ENCODE assay signal across 8 cellular contexts in the genomic region with DNA sequence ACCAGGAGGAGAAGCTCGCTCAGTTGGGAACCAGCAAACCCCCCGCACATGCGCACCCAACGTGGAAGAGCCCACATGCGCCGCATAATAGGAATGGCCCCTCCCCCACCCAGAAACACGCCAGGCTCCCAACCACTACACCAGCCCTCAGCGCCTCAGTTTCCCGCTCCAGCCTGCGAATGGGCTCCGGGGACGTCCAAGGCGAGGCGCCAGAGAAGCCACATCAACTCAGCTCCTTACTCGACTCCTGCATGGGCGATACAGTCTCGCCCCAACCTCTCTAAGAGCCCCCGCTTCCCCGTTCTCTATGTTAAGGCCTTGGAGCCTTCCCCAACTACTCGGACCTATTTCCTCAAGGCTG. TPM values are rescaled to one million over a fixed set of nuclear protein-coding genes. Genes with fewer than 3 reads are reported as not detected.
A peak's percentile ranks its signal among the peaks of the same experiment; 100 is the strongest.
DNase-seq lines count a peak whose midpoint lies in the region; ATAC-seq, FAIRE-seq and TF ChIP-seq lines count a peak whose summit lies in the region.

No MANE protein-coding gene starts in this region.

- TF ChIP-seq CTCF in H1 (IDR thresholded peaks at IDR 0.05; ENCODE audit: control extremely low read depth in 1 of 3, insufficient read depth in 1 of 3, low read depth in 1 of 3, low read length in 3 of 3) (no peak), mesothelial cell of epicardium (IDR thresholded peaks at IDR 0.05; ENCODE audit: unreplicated experiment) (no peak), GM13977 (IDR thresholded peaks at IDR 0.05; ENCODE audit: extremely low read depth, insufficient read depth, missing control alignments) (no peak)

- H4K91ac ChIP-seq in H1 (replicated peaks; ENCODE audit: insufficient read length, low read length): peak overlapping the region; percentile 98

- TF ChIP-seq RAD21 in H1 (IDR thresholded peaks at IDR 0.05 in 1 of 2, conservative IDR thresholded peaks at IDR 0.05 in 1 of 2; ENCODE audit: low read depth in 2 of 2, low read length in 2 of 2): no peak

- no peak overlapping the region for H3K23ac ChIP-seq in H1 (ENCODE audit: insufficient read length)

- H2BK12ac ChIP-seq in H1 (ENCODE audit: low read depth, low read length): peak overlapping the region; percentile 84; the same call in 1 of the 2 replicates

- ATAC-seq in HG02973 (IDR thresholded peaks at IDR 0.05; ENCODE audit: unreplicated experiment): peak; percentile 7

- H3K4me3 ChIP-seq in H1 (ENCODE audit: extremely low read depth in 1 of 4, insufficient read depth in 2 of 4, low read depth in 3 of 4, low read length in 4 of 4): peak overlapping the region; percentile 87 to 98 (median 94)

- FAIRE-seq in H1 (lab: Jason Lieb, UNC): no peak

- peak overlapping the region; percentile 99 for H3K4me3 Mint-ChIP-seq in activated CD4-positive, alpha-beta memory T cell treated with anti-CD3 and anti-CD28 coated beads, Interleukin-2, amount 10 ng/mL, durations not matched to agents 7 days and 5 days
- H3K4me3 Mint-ChIP-seq in mesothelial cell of epicardium: peak overlapping the region; percentile 98

- H3K18ac ChIP-seq in H1 (ENCODE audit: extremely low read depth, low read length): peak overlapping the region; percentile 99

- H4K5ac ChIP-seq in H1 (ENCODE audit: insufficient read length, low read depth, low read length): peak overlapping the region; percentile 97

- DNase-seq in EL: peak; percentile 74
- DNase-seq in NCI-H748 (lab: John Stamatoyannopoulos, UW; ENCODE audit: unreplicated experiment): peak; percentile 82
- DNase-seq in activated CD4-positive, alpha-beta memory T cell treated with anti-CD3 and anti-CD28 coated beads, Interleukin-2, amount 10 ng/mL, durations not matched to agents 7 days and 5 days: peak; percentile 55
- peak in 1 of 2 experiments; percentile 60 for DNase-seq in H1 (ENCODE audit: low read depth in 1 of 2, low spot score in 2 of 2)
- peak; percentile 76 to 80 for DNase-seq in mesothelial cell of epicardium (ENCODE audit: low spot score in 2 of 2, unreplicated experiment in 2 of 2)
- DNase-seq in stimulated activated CD8-positive, alpha-beta memory T cell treated with anti-CD3 and anti-CD28 coated beads, Interleukin-4, amount 100 ng/mL, for 4 hours (ENCODE audit: low read depth in 2 of 2, low spot score in 1 of 2): peak; percentile 39 to 46
- DNase-seq in GM13977 (ENCODE audit: low spot score): no peak

- H3K14ac ChIP-seq in H1 (ENCODE audit: insufficient read length): peak overlapping the region; percentile 33

- peak overlapping the region; percentile 82 for H2AK5ac ChIP-seq in H1 (ENCODE audit: low read depth, low read length)

- no peak overlapping the region for H2AFZ ChIP-seq in H1 (ENCODE audit: low read length)

- peak overlapping the region; percentile 99 for H2BK5ac ChIP-seq in H1 (ENCODE audit: low read depth, low read length)

- H3K4me2 ChIP-seq in H1 (ENCODE audit: insufficient read depth in 1 of 2, low read depth in 2 of 2, low read length in 2 of 2): peak overlapping the region; percentile 87 to 94

- peaks cover 61% of the 10 kb centered on the region for H3K4me1 Mint-ChIP-seq in activated CD4-positive, alpha-beta memory T cell treated with anti-CD3 and anti-CD28 coated beads, Interleukin-2, amount 10 ng/mL, durations not matched to agents 7 days and 5 days
- peaks cover 48% of the 10 kb centered on the region for H3K4me1 Mint-ChIP-seq in mesothelial cell of epicardium

- H3K4ac ChIP-seq in H1 (replicated peaks; ENCODE audit: insufficient read length, low read depth, low read length): peak overlapping the region; percentile 88

- H2BK15ac ChIP-seq in H1 (ENCODE audit: low read length): no peak overlapping the region; the same call in 1 of the 2 replicates

- no peaks in the 10 kb centered on the region for H3K27me3 Mint-ChIP-seq in activated CD4-positive, alpha-beta memory T cell treated with anti-CD3 and anti-CD28 coated beads, Interleukin-2, amount 10 ng/mL, durations not matched to agents 7 days and 5 days
- no peaks in the 10 kb centered on the region for H3K27me3 Mint-ChIP-seq in mesothelial cell of epicardium (ENCODE audit: low read depth)

- H3K27ac ChIP-seq in H1 (ENCODE audit: low read depth, low read length): peak overlapping the region; percentile 100

- H3K36me3 Mint-ChIP-seq in activated CD4-positive, alpha-beta memory T cell treated with anti-CD3 and anti-CD28 coated beads, Interleukin-2, amount 10 ng/mL, durations not matched to agents 7 days and 5 days (ENCODE audit: low read depth): peaks cover 64% of the 10 kb centered on the region
- H3K36me3 Mint-ChIP-seq in mesothelial cell of epicardium: peaks cover 26% of the 10 kb centered on the region

- TF ChIP-seq POLR2A in H1 (IDR thresholded peaks at IDR 0.05; ENCODE audit: control extremely low read depth in 1 of 2, low read depth in 2 of 2, low read length in 2 of 2): no peak

- peak overlapping the region; percentile 99 for H3K27ac Mint-ChIP-seq in activated CD4-positive, alpha-beta memory T cell treated with anti-CD3 and anti-CD28 coated beads, Interleukin-2, amount 10 ng/mL, durations not matched to agents 7 days and 5 days
- peak overlapping the region; percentile 100 for H3K27ac Mint-ChIP-seq in mesothelial cell of epicardium

- no peaks in the 10 kb centered on the region for H3K9me3 ChIP-seq in H1 (ENCODE audit: insufficient read depth in 2 of 2, low read depth in 1 of 2, low read length in 1 of 2)

- no peaks in the 10 kb centered on the region for H3K9me3 Mint-ChIP-seq in activated CD4-positive, alpha-beta memory T cell treated with anti-CD3 and anti-CD28 coated beads, Interleukin-2, amount 10 ng/mL, durations not matched to agents 7 days and 5 days
- no peaks in the 10 kb centered on the region for H3K9me3 Mint-ChIP-seq in mesothelial cell of epicardium

- H3K23me2 ChIP-seq in H1 (ENCODE audit: low read depth, low read length): peaks cover 12% of the 10 kb centered on the region

- H4K8ac ChIP-seq in H1 (ENCODE audit: extremely low read depth, insufficient read depth, low read length): peak overlapping the region; percentile 100

- H3K36me3 ChIP-seq in H1 (ENCODE audit: control insufficient read depth in 2 of 4, insufficient read depth in 4 of 4, low read length in 3 of 4): peaks cover 13 to 45% (median 32%) of the 10 kb centered on the region in 4 experiments

- CTCF ChIA-PET in activated CD4-positive, alpha-beta memory T cell treated with anti-CD3 and anti-CD28 coated beads, Interleukin-2, amount 10 ng/mL, durations not matched to agents 7 days and 5 days (lab: Charles Lee): interaction anchor here (0.8 to 2.7 kb wide), 7 partner anchors 8 to 164 kb away, joined by 3 to 16 read pairs (median 6); a partner anchor contains a TSS
- CTCF ChIA-PET in H1 (lab: Charles Lee; ENCODE audit: partially characterized antibody): interaction anchor here (0.6 to 1.7 kb wide), 11 partner anchors 10 to 148 kb away, joined by 3 to 6 read pairs (median 3); no protein-coding TSS in a partner anchor

- peaks cover 9 to 11% of the 10 kb centered on the region in 2 experiments for H4K20me1 ChIP-seq in H1 (replicated peaks in 1 of 2; ENCODE audit: control insufficient read depth in 1 of 2, insufficient read depth in 2 of 2, low read length in 2 of 2)

- H3K9ac ChIP-seq in H1 (replicated peaks in 1 of 4; ENCODE audit: extremely low read depth in 1 of 4, low read depth in 3 of 4, low read length in 3 of 4): peak overlapping the region; percentile 94 to 100 (median 100)

- peaks cover 11 to 52% of the 10 kb centered on the region in 2 experiments for H3K79me2 ChIP-seq in H1 (ENCODE audit: control insufficient read depth in 1 of 2, insufficient read depth in 2 of 2, low read length in 2 of 2)

- no peak for TF ChIP-seq EP300 in H1 (IDR thresholded peaks at IDR 0.05; ENCODE audit: borderline replicate concordance in 1 of 2, low read depth in 2 of 2, low read length in 2 of 2)

- peak overlapping the region; percentile 1 for H2BK120ac ChIP-seq in H1 (replicated peaks; ENCODE audit: low read depth, low read length)

- H3K79me1 ChIP-seq in H1 (ENCODE audit: low read depth, low read length): no peaks in the 10 kb centered on the region; the same call in 1 of the 2 replicates

- H3K56ac ChIP-seq in H1 (replicated peaks; ENCODE audit: insufficient read length, low read depth, low read length): peak overlapping the region; percentile 96

- in situ Hi-C loops in GM13977 (cut with MboI; ENCODE audit: low pct_unique_long_range_greater_than_20kb, low sequenced_read_pairs, unreplicated experiment): loop anchor here (10.0 kb wide), 1 partner anchor 152 kb away; a partner anchor contains a TSS

- H3K27me3 ChIP-seq in H1 (replicated peaks in 1 of 4; ENCODE audit: control insufficient read depth in 3 of 4, extremely low read depth in 1 of 4, insufficient read depth in 3 of 4, low read length in 3 of 4): no peaks in the 10 kb centered on the region

- POLR2A ChIA-PET in activated CD4-positive, alpha-beta memory T cell treated with anti-CD3 and anti-CD28 coated beads, Interleukin-2, amount 10 ng/mL, durations not matched to agents 7 days and 5 days (lab: Charles Lee): interaction anchor here (0.6 to 4.1 kb wide), 31 partner anchors 10 to 1148 kb away, joined by 3 to 86 read pairs (median 9); a partner anchor contains a TSS
- POLR2A ChIA-PET in H1 (lab: Charles Lee; ENCODE audit: partially characterized antibody): interaction anchor here (0.6 to 28.0 kb wide), 30 partner anchors 11 to 165 kb away, joined by 3 to 672 read pairs (median 6); a partner anchor contains a TSS

- 1% methylated on average over 20 of the region's 20 CpGs; no CpG with 5 or more reads in 1 of the 2 experiments for WGBS in H1 (ENCODE audit: extremely low coverage in 1 of 2, insufficient coverage in 1 of 2, insufficient read length in 1 of 2, insufficient replicate concordance in 2 of 2, low coverage in 1 of 2, low lambda C conversion rate in 2 of 2, missing lambda C conversion rate in 1 of 2), 2 experiments

- peaks cover 0 to 11% (median 5%) of the 10 kb centered on the region in 4 experiments; a peak in 4 of 7 replicates for H3K4me1 ChIP-seq in H1 (replicated peaks in 1 of 4; ENCODE audit: control insufficient read depth in 3 of 4, insufficient read depth in 4 of 4, low read length in 3 of 4)

- no peak overlapping the region for H2BK20ac ChIP-seq in H1 (ENCODE audit: low read length)

RNA-seq across cellular contexts. Expression of a gene that starts 0.5 kb away (rescaled TPM):
- total RNA-seq in activated CD4-positive, alpha-beta memory T cell treated with anti-CD3 and anti-CD28 coated beads, Interleukin-2, amount 10 ng/mL, durations not matched to agents 7 days and 5 days: 100 to 1,000 TPM; 298 to 304 TPM
- 429 and 433 TPM in 2 replicates for total RNA-seq in H1 (2021; fragmentation: NEBNext Ultra II Directional; extraction: Animal tissue kit (Norgen Biotek cat#: 25700))
- polyA plus RNA-seq in H1 (2011; rRNA removed): 149 and 300 TPM in 2 replicates
- polyA plus RNA-seq in H1 (2011; cell fraction: cytosol; rRNA removed): 280 TPM
- polyA plus RNA-seq in H1 (2011; cell fraction: nucleus; rRNA removed): 773 TPM
- polyA plus RNA-seq in H1 (2012, experiment 1 of 2): 330 to 434 TPM (median 366 TPM) in 4 replicates
- 60.0 TPM for polyA plus RNA-seq in H1 (2012, experiment 2 of 2)
- polyA plus RNA-seq in H1 (2013, experiment 1 of 2): 237 TPM
- polyA plus RNA-seq in H1 (2013, experiment 2 of 2): 241 TPM
- 349 and 397 TPM in 2 replicates for polyA minus RNA-seq in H1 (2011; rRNA and poly(A)+ RNA removed)
- 389 TPM for polyA minus RNA-seq in H1 (2011; cell fraction: cytosol; rRNA and poly(A)+ RNA removed)
- 594 TPM for polyA minus RNA-seq in H1 (2011; cell fraction: nucleus; rRNA and poly(A)+ RNA removed)
- 258 to 267 TPM (median 264 TPM) in 3 replicates for total RNA-seq in mesothelial cell of epicardium

RNA-seq across cellular contexts. Expression of a gene that starts 18.5 kb away (rescaled TPM):
- 10 to 100 TPM; 44.6 to 46.6 TPM for total RNA-seq in activated CD4-positive, alpha-beta memory T cell treated with anti-CD3 and anti-CD28 coated beads, Interleukin-2, amount 10 ng/mL, durations not matched to agents 7 days and 5 days
- 56.7 and 61.9 TPM in 2 replicates for total RNA-seq in H1 (2021; fragmentation: NEBNext Ultra II Directional; extraction: Animal tissue kit (Norgen Biotek cat#: 25700))
- 21.5 and 28.9 TPM in 2 replicates for polyA plus RNA-seq in H1 (2011; rRNA removed)
- polyA plus RNA-seq in H1 (2011; cell fraction: cytosol; rRNA removed): 25.3 TPM
- polyA plus RNA-seq in H1 (2011; cell fraction: nucleus; rRNA removed): 29.8 TPM
- 33.3 to 43.5 TPM (median 39.8 TPM) in 4 replicates for polyA plus RNA-seq in H1 (2012, experiment 1 of 2)
- polyA plus RNA-seq in H1 (2012, experiment 2 of 2): 5.7 TPM
- polyA plus RNA-seq in H1 (2013, experiment 1 of 2): 39.2 TPM
- 38.4 TPM for polyA plus RNA-seq in H1 (2013, experiment 2 of 2)
- polyA minus RNA-seq in H1 (2011; rRNA and poly(A)+ RNA removed): 81.4 and 108 TPM in 2 replicates
- 35.6 TPM for polyA minus RNA-seq in H1 (2011; cell fraction: cytosol; rRNA and poly(A)+ RNA removed)
- polyA minus RNA-seq in H1 (2011; cell fraction: nucleus; rRNA and poly(A)+ RNA removed): 51.1 TPM
- 80.6 to 84.9 TPM (median 82.5 TPM) in 3 replicates for total RNA-seq in mesothelial cell of epicardium

RNA-seq across cellular contexts. Expression of a gene that starts 51.3 kb away (rescaled TPM):
- under 1 TPM in 1 of 2 experiments, not detected in 1; 0.25 TPM for total RNA-seq in activated CD4-positive, alpha-beta memory T cell treated with anti-CD3 and anti-CD28 coated beads, Interleukin-2, amount 10 ng/mL, durations not matched to agents 7 days and 5 days
- 7.8 and 10.7 TPM in 2 replicates for total RNA-seq in H1 (2021; fragmentation: NEBNext Ultra II Directional; extraction: Animal tissue kit (Norgen Biotek cat#: 25700))
- 4.0 and 6.7 TPM in 2 replicates for polyA plus RNA-seq in H1 (2011; rRNA removed)
- polyA plus RNA-seq in H1 (2011; cell fraction: cytosol; rRNA removed): 5.2 TPM
- 12.0 TPM for polyA plus RNA-seq in H1 (2011; cell fraction: nucleus; rRNA removed)
- polyA plus RNA-seq in H1 (2012, experiment 1 of 2): 3.4 to 9.6 TPM (median 7.3 TPM) in 4 replicates
- polyA plus RNA-seq in H1 (2012, experiment 2 of 2): 4.9 TPM
- 5.8 TPM for polyA plus RNA-seq in H1 (2013, experiment 1 of 2)
- 5.8 TPM for polyA plus RNA-seq in H1 (2013, experiment 2 of 2)
- polyA minus RNA-seq in H1 (2011; rRNA and poly(A)+ RNA removed): 4.1 and 5.1 TPM in 2 replicates
- polyA minus RNA-seq in H1 (2011; cell fraction: cytosol; rRNA and poly(A)+ RNA removed): 2.2 TPM
- 4.1 TPM for polyA minus RNA-seq in H1 (2011; cell fraction: nucleus; rRNA and poly(A)+ RNA removed)
- 37.0 to 38.7 TPM (median 37.8 TPM) in 3 replicates for total RNA-seq in mesothelial cell of epicardium
